ENCODE assay signal across 9 cellular contexts in genomic region chr5:171312129-171312819, GRCh38. TPM values are rescaled to one million over a fixed set of nuclear protein-coding genes. Genes with fewer than 3 reads are reported as not detected.
DNase-seq lines count a peak whose midpoint lies in the region; ATAC-seq and TF ChIP-seq lines count a peak whose summit lies in the region.
"Had no signal": no experiment of that assay in that cellular context is flagged by ENCODE, and none has a peak within 500 bp of the region (broad histone marks: within the 10 kb centered on the region; RNA-seq: fewer than 3 reads in every experiment).

No MANE protein-coding gene starts in this region.

- H3K79me2 ChIP-seq in mesendoderm (ENCODE audit: control insufficient read depth, insufficient read depth, low read length) = no peaks in the 10 kb centered on the region

- peaks cover 32% of the 10 kb centered on the region for H3K4me1 Mint-ChIP-seq in activated naive CD8-positive, alpha-beta T cell (ENCODE audit: low read depth)
- peaks cover 27% of the 10 kb centered on the region for H3K4me1 Mint-ChIP-seq in activated naive CD8-positive, alpha-beta T cell treated with anti-CD3 and anti-CD28 coated beads for 36 hours

- no peak overlapping the region for H4K5ac ChIP-seq in mesendoderm (ENCODE audit: low read length)

- H3K27ac ChIP-seq in ascending aorta (no peak overlapping the region), mesendoderm (ENCODE audit: low read depth, low read length) (no peak overlapping the region), thoracic aorta (no peak overlapping the region), body of pancreas (no peak overlapping the region)

- H3K4me2 ChIP-seq in mesendoderm (ENCODE audit: low read length) = peak overlapping the region; percentile 44

- in situ Hi-C loops in HAP-1 (cut with MboI; ENCODE audit: low sequenced_read_pairs) = no loop called here

- no peak overlapping the region for H3K27ac Mint-ChIP-seq in activated naive CD8-positive, alpha-beta T cell
- H3K27ac Mint-ChIP-seq in activated naive CD8-positive, alpha-beta T cell treated with anti-CD3 and anti-CD28 coated beads for 36 hours = no peak overlapping the region

- H2AK5ac ChIP-seq in mesendoderm (ENCODE audit: low read length) = no peak overlapping the region

- peak overlapping the region; percentile 83 for H3K4me3 Mint-ChIP-seq in activated naive CD8-positive, alpha-beta T cell
- H3K4me3 Mint-ChIP-seq in activated naive CD8-positive, alpha-beta T cell treated with anti-CD3 and anti-CD28 coated beads for 36 hours = no peak overlapping the region

- ATAC-seq in thoracic aorta (ENCODE audit: insufficient number of reproducible peaks, low FRiP score, low read depth) (no peak), HG03196 (IDR thresholded peaks at IDR 0.05; ENCODE audit: unreplicated experiment) (no peak), body of pancreas (no peak)

- H3K18ac ChIP-seq in mesendoderm (ENCODE audit: low read length) = no peak overlapping the region

- H3K9me3 ChIP-seq in ascending aorta (no peaks in the 10 kb centered on the region), thoracic aorta (no peaks in the 10 kb centered on the region), body of pancreas (no peaks in the 10 kb centered on the region), HAP-1 (no peaks in the 10 kb centered on the region)

- H3K36me3 ChIP-seq in ascending aorta (no peaks in the 10 kb centered on the region), mesendoderm (ENCODE audit: control insufficient read depth, insufficient read depth, low read length) (no peaks in the 10 kb centered on the region), thoracic aorta (no peaks in the 10 kb centered on the region), body of pancreas (replicated peaks in 1 of 2; ENCODE audit: insufficient read depth in 1 of 2, low read depth in 2 of 2) (no peaks in the 10 kb centered on the region), HAP-1 (replicated peaks) (no peaks in the 10 kb centered on the region)

- no peak overlapping the region for H3K9ac ChIP-seq in mesendoderm (ENCODE audit: low read length)

- no peak overlapping the region for H2BK120ac ChIP-seq in mesendoderm (ENCODE audit: low read depth, low read length)

- H2BK15ac ChIP-seq in mesendoderm (replicated peaks; ENCODE audit: low read depth) = no peak overlapping the region

- no peaks in the 10 kb centered on the region for H3K9me3 Mint-ChIP-seq in activated naive CD8-positive, alpha-beta T cell (ENCODE audit: low read depth)
- no peaks in the 10 kb centered on the region for H3K9me3 Mint-ChIP-seq in activated naive CD8-positive, alpha-beta T cell treated with anti-CD3 and anti-CD28 coated beads for 36 hours

- peaks cover 61% of the 10 kb centered on the region for H3K27me3 ChIP-seq in ascending aorta
- peaks cover 89% of the 10 kb centered on the region for H3K27me3 ChIP-seq in mesendoderm (ENCODE audit: insufficient read depth, low read length, poor library complexity)
- H3K27me3 ChIP-seq in thoracic aorta (replicated peaks; ENCODE audit: insufficient read depth) = peaks cover 16% of the 10 kb centered on the region
- H3K27me3 ChIP-seq in body of pancreas = peaks cover 5 to 93% of the 10 kb centered on the region in 2 donors
- peaks cover 83% of the 10 kb centered on the region for H3K27me3 ChIP-seq in HAP-1 (ENCODE audit: low read depth)

- no peak for TF ChIP-seq POLR2A in body of pancreas (IDR thresholded peaks at IDR 0.05)

- intact Hi-C loops in ascending aorta (cut with DNase I) (no loop called here), body of pancreas (cut with DNase I) (no loop called here)

- no peak for DNase-seq in activated naive CD8-positive, alpha-beta T cell treated with anti-CD3 and anti-CD28 coated beads for 36 hours
- DNase-seq in ascending aorta (ENCODE audit: low spot score in 2 of 2) (peak in 1 of 2 donors; percentile 59), mesendoderm (no peak), thoracic aorta (ENCODE audit: low spot score) (no peak), body of pancreas (no peak), HAP-1 (ENCODE audit: low spot score in 2 of 2) (no peak)
- DNase-seq: anterior cingulate cortex had no signal

- H2BK5ac ChIP-seq in mesendoderm (ENCODE audit: low read length) = no peak overlapping the region

- H4K8ac ChIP-seq in mesendoderm (ENCODE audit: low read depth, low read length) = no peak overlapping the region

- TF ChIP-seq CTCF in ascending aorta (IDR thresholded peaks at IDR 0.05) (no peak), thoracic aorta (IDR thresholded peaks at IDR 0.05) (no peak), body of pancreas (IDR thresholded peaks at IDR 0.05) (no peak)

- H3K4me1 ChIP-seq in ascending aorta (peaks cover 9 to 35% of the 10 kb centered on the region in 2 donors), mesendoderm (ENCODE audit: control insufficient read depth, low read depth, low read length) (no peaks in the 10 kb centered on the region), thoracic aorta (ENCODE audit: control insufficient read depth in 1 of 2, low read depth in 2 of 2) (peaks cover 31 to 70% of the 10 kb centered on the region in 2 donors), body of pancreas (peaks cover 71% of the 10 kb centered on the region), HAP-1 (no peaks in the 10 kb centered on the region)

- no peaks in the 10 kb centered on the region for H3K79me1 ChIP-seq in mesendoderm (ENCODE audit: low read length)

- no peak overlapping the region for H3K23ac ChIP-seq in mesendoderm (ENCODE audit: low read length)

- peak overlapping the region; percentile 17 for H3K56ac ChIP-seq in mesendoderm (ENCODE audit: low read length)

- no peak overlapping the region for H3K4ac ChIP-seq in mesendoderm (ENCODE audit: low read depth, low read length)

- H3K27me3 Mint-ChIP-seq in activated naive CD8-positive, alpha-beta T cell = peaks cover 29% of the 10 kb centered on the region
- peaks cover 92% of the 10 kb centered on the region for H3K27me3 Mint-ChIP-seq in activated naive CD8-positive, alpha-beta T cell treated with anti-CD3 and anti-CD28 coated beads for 36 hours

- no CpG with 5 or more reads among the region's 66 CpGs for WGBS in mesendoderm (ENCODE audit: extremely low coverage, insufficient coverage, low lambda C conversion rate)
- 2 to 3% methylated on average over 27 to 66 of the region's 66 CpGs for WGBS in body of pancreas, 2 donors

- H3K4me3 ChIP-seq in ascending aorta = peak overlapping the region; percentile 40 to 56
- no peak overlapping the region for H3K4me3 ChIP-seq in mesendoderm (ENCODE audit: low read length)
- H3K4me3 ChIP-seq in thoracic aorta = peak overlapping the region; percentile 61
- H3K4me3 ChIP-seq in body of pancreas = no peak overlapping the region
- no peak overlapping the region for H3K4me3 ChIP-seq in HAP-1

- peaks cover 2% of the 10 kb centered on the region for H3K36me3 Mint-ChIP-seq in activated naive CD8-positive, alpha-beta T cell
- no peaks in the 10 kb centered on the region for H3K36me3 Mint-ChIP-seq in activated naive CD8-positive, alpha-beta T cell treated with anti-CD3 and anti-CD28 coated beads for 36 hours

RNA-seq across cellular contexts. Expression of gene TLX3, which starts 3.2 kb away (rescaled TPM):
- not detected for total RNA-seq in activated naive CD8-positive, alpha-beta T cell treated with anti-CD3 and anti-CD28 coated beads for 36 hours
- not detected for total RNA-seq in ascending aorta
- polyA plus RNA-seq in mesendoderm (2013, experiment 1 of 2) = 0.08 TPM
- 0.10 TPM for polyA plus RNA-seq in mesendoderm (2013, experiment 2 of 2)
- not detected for total RNA-seq in thoracic aorta
- total RNA-seq in body of pancreas = not detected

Comparison
In these comparisons a context has a peak if more than half of its experiments do, and no peak if none do; other contexts are left out.
1. H3K4me3 ChIP-seq: peak in ascending aorta (2 of 2) and thoracic aorta (single experiment); none in mesendoderm (single experiment), body of pancreas (0 of 2) and HAP-1 (single experiment).